Comparison of ENCODE assay signal across 1 cellular context in the genomic region with DNA sequence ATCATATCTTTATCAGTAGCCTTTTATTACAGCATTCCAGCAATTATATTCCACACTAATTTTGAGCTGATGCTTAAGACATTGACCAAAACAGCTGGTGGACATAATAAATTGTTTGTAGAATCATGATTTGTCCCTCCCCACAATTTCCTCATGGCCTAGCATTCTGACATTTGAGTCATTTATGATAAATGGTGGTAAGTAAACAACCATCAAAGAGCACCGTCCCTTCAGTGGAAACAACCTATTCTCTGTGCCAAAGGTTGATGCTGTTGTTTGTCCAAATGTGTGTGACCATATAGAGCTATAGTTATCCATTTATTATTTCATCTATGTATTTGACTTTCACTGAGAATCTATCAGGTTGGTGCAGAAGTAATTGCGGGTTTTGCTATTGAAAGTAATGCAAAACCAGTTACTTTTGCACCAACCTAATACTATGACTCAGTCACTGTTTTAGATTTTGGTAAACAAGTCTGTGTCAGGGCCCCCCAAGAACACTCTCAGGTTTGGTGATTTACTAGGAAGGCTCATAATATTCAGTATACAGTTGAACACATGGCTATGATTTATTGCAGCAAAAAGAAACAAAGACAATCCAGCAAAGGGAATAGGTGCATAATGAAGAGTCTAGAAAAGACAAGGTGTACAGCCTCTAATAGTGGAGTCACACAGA.
TF ChIP-seq lines count a peak whose summit lies in the region.

No MANE protein-coding gene starts in this region.

TF ChIP-seq in HepG2, 621 proteins besides CTCF, POLR2A, EP300 and RAD21 (continued from another document and continues in another):
- TF ChIP-seq, protein P1, sequence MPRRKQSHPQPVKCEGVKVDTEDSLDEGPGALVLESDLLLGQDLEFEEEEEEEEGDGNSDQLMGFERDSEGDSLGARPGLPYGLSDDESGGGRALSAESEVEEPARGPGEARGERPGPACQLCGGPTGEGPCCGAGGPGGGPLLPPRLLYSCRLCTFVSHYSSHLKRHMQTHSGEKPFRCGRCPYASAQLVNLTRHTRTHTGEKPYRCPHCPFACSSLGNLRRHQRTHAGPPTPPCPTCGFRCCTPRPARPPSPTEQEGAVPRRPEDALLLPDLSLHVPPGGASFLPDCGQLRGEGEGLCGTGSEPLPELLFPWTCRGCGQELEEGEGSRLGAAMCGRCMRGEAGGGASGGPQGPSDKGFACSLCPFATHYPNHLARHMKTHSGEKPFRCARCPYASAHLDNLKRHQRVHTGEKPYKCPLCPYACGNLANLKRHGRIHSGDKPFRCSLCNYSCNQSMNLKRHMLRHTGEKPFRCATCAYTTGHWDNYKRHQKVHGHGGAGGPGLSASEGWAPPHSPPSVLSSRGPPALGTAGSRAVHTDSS (CRISPR knock-in tag; conservative IDR thresholded peaks at IDR 0.05) = no peak
- TF ChIP-seq, protein P2, sequence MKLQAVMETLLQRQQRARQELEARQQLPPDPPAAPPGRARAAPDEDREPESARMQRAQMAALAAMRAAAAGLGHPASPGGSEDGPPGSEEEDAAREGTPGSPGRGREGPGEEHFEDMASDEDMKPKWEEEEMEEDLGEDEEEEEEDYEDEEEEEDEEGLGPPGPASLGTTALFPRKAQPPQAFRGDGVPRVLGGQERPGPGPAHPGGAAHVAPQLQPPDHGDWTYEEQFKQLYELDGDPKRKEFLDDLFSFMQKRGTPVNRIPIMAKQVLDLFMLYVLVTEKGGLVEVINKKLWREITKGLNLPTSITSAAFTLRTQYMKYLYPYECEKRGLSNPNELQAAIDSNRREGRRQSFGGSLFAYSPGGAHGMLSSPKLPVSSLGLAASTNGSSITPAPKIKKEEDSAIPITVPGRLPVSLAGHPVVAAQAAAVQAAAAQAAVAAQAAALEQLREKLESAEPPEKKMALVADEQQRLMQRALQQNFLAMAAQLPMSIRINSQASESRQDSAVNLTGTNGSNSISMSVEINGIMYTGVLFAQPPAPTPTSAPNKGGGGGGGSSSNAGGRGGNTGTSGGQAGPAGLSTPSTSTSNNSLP (IDR thresholded peaks at IDR 0.05; ENCODE audit: low read depth, low read length) = peak; percentile 92
- TF ChIP-seq, protein P3, sequence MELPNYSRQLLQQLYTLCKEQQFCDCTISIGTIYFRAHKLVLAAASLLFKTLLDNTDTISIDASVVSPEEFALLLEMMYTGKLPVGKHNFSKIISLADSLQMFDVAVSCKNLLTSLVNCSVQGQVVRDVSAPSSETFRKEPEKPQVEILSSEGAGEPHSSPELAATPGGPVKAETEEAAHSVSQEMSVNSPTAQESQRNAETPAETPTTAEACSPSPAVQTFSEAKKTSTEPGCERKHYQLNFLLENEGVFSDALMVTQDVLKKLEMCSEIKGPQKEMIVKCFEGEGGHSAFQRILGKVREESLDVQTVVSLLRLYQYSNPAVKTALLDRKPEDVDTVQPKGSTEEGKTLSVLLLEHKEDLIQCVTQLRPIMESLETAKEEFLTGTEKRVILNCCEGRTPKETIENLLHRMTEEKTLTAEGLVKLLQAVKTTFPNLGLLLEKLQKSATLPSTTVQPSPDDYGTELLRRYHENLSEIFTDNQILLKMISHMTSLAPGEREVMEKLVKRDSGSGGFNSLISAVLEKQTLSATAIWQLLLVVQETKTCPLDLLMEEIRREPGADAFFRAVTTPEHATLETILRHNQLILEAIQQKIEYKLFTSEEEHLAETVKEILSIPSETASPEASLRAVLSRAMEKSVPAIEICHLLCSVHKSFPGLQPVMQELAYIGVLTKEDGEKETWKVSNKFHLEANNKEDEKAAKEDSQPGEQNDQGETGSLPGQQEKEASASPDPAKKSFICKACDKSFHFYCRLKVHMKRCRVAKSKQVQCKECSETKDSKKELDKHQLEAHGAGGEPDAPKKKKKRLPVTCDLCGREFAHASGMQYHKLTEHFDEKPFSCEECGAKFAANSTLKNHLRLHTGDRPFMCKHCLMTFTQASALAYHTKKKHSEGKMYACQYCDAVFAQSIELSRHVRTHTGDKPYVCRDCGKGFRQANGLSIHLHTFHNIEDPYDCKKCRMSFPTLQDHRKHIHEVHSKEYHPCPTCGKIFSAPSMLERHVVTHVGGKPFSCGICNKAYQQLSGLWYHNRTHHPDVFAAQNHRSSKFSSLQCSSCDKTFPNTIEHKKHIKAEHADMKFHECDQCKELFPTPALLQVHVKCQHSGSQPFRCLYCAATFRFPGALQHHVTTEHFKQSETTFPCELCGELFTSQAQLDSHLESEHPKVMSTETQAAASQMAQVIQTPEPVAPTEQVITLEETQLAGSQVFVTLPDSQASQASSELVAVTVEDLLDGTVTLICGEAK (IDR thresholded peaks at IDR 0.05) = peak; percentile 33; the same call in 1 of the 2 replicates
- TF ChIP-seq, protein P3 (CRISPR knock-in tag; IDR thresholded peaks at IDR 0.05) = no peak
- TF ChIP-seq TEF (CRISPR knock-in tag; IDR thresholded peaks at IDR 0.05) (no peak), ZNF121 (CRISPR knock-in tag; IDR thresholded peaks at IDR 0.05) (no peak), ZNF891 (CRISPR knock-in tag; IDR thresholded peaks at IDR 0.05) (no peak), BORCS8-MEF2B (CRISPR knock-in tag; IDR thresholded peaks at IDR 0.05) (no peak), EHMT2 (IDR thresholded peaks at IDR 0.05; ENCODE audit: borderline replicate concordance, low read depth, low read length) (no peak; the same call in 1 of the 2 replicates), ZNF441 (CRISPR knock-in tag; IDR thresholded peaks at IDR 0.05; ENCODE audit: borderline replicate concordance) (no peak), ZNF790 (CRISPR knock-in tag; IDR thresholded peaks at IDR 0.05; ENCODE audit: borderline replicate concordance) (no peak), CBX1 (IDR thresholded peaks at IDR 0.05; ENCODE audit: low read depth) (no peak), FOXK1 (CRISPR knock-in tag; IDR thresholded peaks at IDR 0.05; ENCODE audit: borderline replicate concordance, low read depth) (peak; percentile 59; the same call in 1 of the 2 replicates), ZNF567 (CRISPR knock-in tag; IDR thresholded peaks at IDR 0.05; ENCODE audit: borderline replicate concordance) (no peak), POGZ (CRISPR knock-in tag; IDR thresholded peaks at IDR 0.05) (peak; percentile 35; the same call in 1 of the 2 replicates), ZFP90 (CRISPR knock-in tag; IDR thresholded peaks at IDR 0.05; ENCODE audit: borderline replicate concordance) (no peak), SMAD9 (CRISPR knock-in tag; IDR thresholded peaks at IDR 0.05) (no peak), RARG (CRISPR knock-in tag; IDR thresholded peaks at IDR 0.05; ENCODE audit: low read depth) (no peak), STAT5B (CRISPR knock-in tag; IDR thresholded peaks at IDR 0.05) (no peak), HOXA3 (CRISPR knock-in tag; IDR thresholded peaks at IDR 0.05) (no peak), KDM1A (CRISPR knock-in tag; IDR thresholded peaks at IDR 0.05) (no peak), ELF4 (CRISPR knock-in tag; IDR thresholded peaks at IDR 0.05; ENCODE audit: borderline replicate concordance) (no peak), YEATS4 (CRISPR knock-in tag; IDR thresholded peaks at IDR 0.05; ENCODE audit: borderline replicate concordance) (no peak), TBX2 (CRISPR knock-in tag; IDR thresholded peaks at IDR 0.05; ENCODE audit: borderline replicate concordance) (no peak), NKX3-1 (CRISPR knock-in tag; IDR thresholded peaks at IDR 0.05) (no peak), ZSCAN9 (CRISPR knock-in tag; IDR thresholded peaks at IDR 0.05; ENCODE audit: borderline replicate concordance) (0 out of 2 replicates have a peak, but pooled peaks have one; percentile 30), ZNF446 (CRISPR knock-in tag; IDR thresholded peaks at IDR 0.05) (no peak), ZFAT (CRISPR knock-in tag; conservative IDR thresholded peaks at IDR 0.05) (no peak), SKI (IDR thresholded peaks at IDR 0.05; ENCODE audit: partially characterized antibody) (peak; percentile 45), SIN3A (IDR thresholded peaks at IDR 0.05; ENCODE audit: borderline replicate concordance, low read depth, low read length) (no peak), SAP130 (CRISPR knock-in tag; IDR thresholded peaks at IDR 0.05; ENCODE audit: low read depth) (peak; percentile 61), MTF2 (CRISPR knock-in tag; IDR thresholded peaks at IDR 0.05; ENCODE audit: borderline replicate concordance) (no peak)
- TF ChIP-seq, protein P4, sequence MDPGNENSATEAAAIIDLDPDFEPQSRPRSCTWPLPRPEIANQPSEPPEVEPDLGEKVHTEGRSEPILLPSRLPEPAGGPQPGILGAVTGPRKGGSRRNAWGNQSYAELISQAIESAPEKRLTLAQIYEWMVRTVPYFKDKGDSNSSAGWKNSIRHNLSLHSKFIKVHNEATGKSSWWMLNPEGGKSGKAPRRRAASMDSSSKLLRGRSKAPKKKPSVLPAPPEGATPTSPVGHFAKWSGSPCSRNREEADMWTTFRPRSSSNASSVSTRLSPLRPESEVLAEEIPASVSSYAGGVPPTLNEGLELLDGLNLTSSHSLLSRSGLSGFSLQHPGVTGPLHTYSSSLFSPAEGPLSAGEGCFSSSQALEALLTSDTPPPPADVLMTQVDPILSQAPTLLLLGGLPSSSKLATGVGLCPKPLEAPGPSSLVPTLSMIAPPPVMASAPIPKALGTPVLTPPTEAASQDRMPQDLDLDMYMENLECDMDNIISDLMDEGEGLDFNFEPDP (CRISPR knock-in tag; conservative IDR thresholded peaks at IDR 0.05) = no peak
- TF ChIP-seq, protein P5, sequence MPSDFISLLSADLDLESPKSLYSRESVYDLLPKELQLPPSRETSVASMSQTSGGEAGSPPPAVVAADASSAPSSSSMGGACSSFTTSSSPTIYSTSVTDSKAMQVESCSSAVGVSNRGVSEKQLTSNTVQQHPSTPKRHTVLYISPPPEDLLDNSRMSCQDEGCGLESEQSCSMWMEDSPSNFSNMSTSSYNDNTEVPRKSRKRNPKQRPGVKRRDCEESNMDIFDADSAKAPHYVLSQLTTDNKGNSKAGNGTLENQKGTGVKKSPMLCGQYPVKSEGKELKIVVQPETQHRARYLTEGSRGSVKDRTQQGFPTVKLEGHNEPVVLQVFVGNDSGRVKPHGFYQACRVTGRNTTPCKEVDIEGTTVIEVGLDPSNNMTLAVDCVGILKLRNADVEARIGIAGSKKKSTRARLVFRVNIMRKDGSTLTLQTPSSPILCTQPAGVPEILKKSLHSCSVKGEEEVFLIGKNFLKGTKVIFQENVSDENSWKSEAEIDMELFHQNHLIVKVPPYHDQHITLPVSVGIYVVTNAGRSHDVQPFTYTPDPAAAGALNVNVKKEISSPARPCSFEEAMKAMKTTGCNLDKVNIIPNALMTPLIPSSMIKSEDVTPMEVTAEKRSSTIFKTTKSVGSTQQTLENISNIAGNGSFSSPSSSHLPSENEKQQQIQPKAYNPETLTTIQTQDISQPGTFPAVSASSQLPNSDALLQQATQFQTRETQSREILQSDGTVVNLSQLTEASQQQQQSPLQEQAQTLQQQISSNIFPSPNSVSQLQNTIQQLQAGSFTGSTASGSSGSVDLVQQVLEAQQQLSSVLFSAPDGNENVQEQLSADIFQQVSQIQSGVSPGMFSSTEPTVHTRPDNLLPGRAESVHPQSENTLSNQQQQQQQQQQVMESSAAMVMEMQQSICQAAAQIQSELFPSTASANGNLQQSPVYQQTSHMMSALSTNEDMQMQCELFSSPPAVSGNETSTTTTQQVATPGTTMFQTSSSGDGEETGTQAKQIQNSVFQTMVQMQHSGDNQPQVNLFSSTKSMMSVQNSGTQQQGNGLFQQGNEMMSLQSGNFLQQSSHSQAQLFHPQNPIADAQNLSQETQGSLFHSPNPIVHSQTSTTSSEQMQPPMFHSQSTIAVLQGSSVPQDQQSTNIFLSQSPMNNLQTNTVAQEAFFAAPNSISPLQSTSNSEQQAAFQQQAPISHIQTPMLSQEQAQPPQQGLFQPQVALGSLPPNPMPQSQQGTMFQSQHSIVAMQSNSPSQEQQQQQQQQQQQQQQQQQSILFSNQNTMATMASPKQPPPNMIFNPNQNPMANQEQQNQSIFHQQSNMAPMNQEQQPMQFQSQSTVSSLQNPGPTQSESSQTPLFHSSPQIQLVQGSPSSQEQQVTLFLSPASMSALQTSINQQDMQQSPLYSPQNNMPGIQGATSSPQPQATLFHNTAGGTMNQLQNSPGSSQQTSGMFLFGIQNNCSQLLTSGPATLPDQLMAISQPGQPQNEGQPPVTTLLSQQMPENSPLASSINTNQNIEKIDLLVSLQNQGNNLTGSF (CRISPR knock-in tag; IDR thresholded peaks at IDR 0.05) = no peak
- TF ChIP-seq, protein P6, sequence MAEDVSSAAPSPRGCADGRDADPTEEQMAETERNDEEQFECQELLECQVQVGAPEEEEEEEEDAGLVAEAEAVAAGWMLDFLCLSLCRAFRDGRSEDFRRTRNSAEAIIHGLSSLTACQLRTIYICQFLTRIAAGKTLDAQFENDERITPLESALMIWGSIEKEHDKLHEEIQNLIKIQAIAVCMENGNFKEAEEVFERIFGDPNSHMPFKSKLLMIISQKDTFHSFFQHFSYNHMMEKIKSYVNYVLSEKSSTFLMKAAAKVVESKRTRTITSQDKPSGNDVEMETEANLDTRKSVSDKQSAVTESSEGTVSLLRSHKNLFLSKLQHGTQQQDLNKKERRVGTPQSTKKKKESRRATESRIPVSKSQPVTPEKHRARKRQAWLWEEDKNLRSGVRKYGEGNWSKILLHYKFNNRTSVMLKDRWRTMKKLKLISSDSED (CRISPR knock-in tag; IDR thresholded peaks at IDR 0.05) = no peak
